ENCODE assay signal across 18 cellular contexts in the genomic region with DNA sequence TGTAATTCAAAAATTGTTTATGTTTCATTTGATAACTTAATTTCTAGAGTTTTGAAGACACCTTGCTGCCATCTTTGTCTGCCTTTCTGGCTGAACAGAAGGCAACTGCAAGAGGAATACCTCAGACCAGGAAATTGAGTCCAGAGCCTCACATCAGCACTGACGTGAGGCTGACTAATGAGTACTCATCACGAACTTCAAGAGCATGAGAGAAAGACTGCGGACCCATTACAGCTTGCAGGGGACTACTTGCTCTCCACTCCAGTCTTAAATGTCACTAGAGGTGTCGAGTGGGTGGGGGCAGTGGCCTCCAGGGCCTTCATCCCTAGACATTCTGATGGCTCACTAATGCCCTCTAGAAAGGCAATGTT.
DNase-seq lines count a peak whose midpoint lies in the region; ATAC-seq and TF ChIP-seq lines count a peak whose summit lies in the region.
"Had no signal": no experiment of that assay in that cellular context is flagged by ENCODE, and none has a peak within 500 bp of the region (broad histone marks: within the 10 kb centered on the region; RNA-seq: fewer than 3 reads in every experiment).

No MANE protein-coding gene starts in this region.

- no peaks in the 10 kb centered on the region for H3K36me3 Mint-ChIP-seq in activated T-helper 17 cell treated with anti-CD3 and anti-CD28 coated beads, Interleukin-2, amount 50 U/mL, for 72 hours (ENCODE audit: low read depth)
- H3K36me3 Mint-ChIP-seq in activated T-helper 1 cell treated with anti-CD3 and anti-CD28 coated beads, Interleukin-12 subunit alpha, Interleukin-12 subunit beta, Interleukin-2, Interleukin-4 antibody, amounts not matched to agents 30 ng/mL and 10 ng/mL and 1 ng/mL, durations not matched to agents 14 hours and 24 hours and 36 hours (ENCODE audit: low read depth) = no peaks in the 10 kb centered on the region

- intact Hi-C loops in activated T-helper 1 cell treated with anti-CD3 and anti-CD28 coated beads, Interleukin-12 subunit alpha, Interleukin-12 subunit beta, Interleukin-2, Interleukin-4 antibody, amounts not matched to agents 30 ng/mL and 10 ng/mL and 1 ng/mL, durations not matched to agents 14 hours and 24 hours and 36 hours (cut with micrococcal nuclease) = no loop called here

- no peaks in the 10 kb centered on the region for H3K4me1 Mint-ChIP-seq in activated T-helper 17 cell treated with anti-CD3 and anti-CD28 coated beads, Interleukin-2, amount 50 U/mL, for 72 hours
- peaks cover 8% of the 10 kb centered on the region for H3K4me1 Mint-ChIP-seq in activated T-helper 1 cell treated with anti-CD3 and anti-CD28 coated beads, Interleukin-12 subunit alpha, Interleukin-12 subunit beta, Interleukin-2, Interleukin-4 antibody, amounts not matched to agents 30 ng/mL and 10 ng/mL and 1 ng/mL, durations not matched to agents 14 hours and 24 hours and 36 hours (ENCODE audit: low read depth)

- H3K27me3 Mint-ChIP-seq in activated T-helper 17 cell treated with anti-CD3 and anti-CD28 coated beads, Interleukin-2, amount 50 U/mL, for 72 hours = peaks cover 5% of the 10 kb centered on the region
- peaks cover 3% of the 10 kb centered on the region for H3K27me3 Mint-ChIP-seq in activated T-helper 1 cell treated with anti-CD3 and anti-CD28 coated beads, Interleukin-12 subunit alpha, Interleukin-12 subunit beta, Interleukin-2, Interleukin-4 antibody, amounts not matched to agents 30 ng/mL and 10 ng/mL and 1 ng/mL, durations not matched to agents 14 hours and 24 hours and 36 hours (ENCODE audit: insufficient read depth)

- H3K4me1 ChIP-seq in foreskin keratinocyte = peaks cover 25% of the 10 kb centered on the region

- TF ChIP-seq CTCF in foreskin keratinocyte (conservative IDR thresholded peaks at IDR 0.05) = no peak

- DNase-seq in ELR (ENCODE audit: low read depth) = peak; percentile 17
- peak; percentile 6 to 58 for DNase-seq in foreskin keratinocyte
- DNase-seq in activated T-helper 1 cell treated with anti-CD3 and anti-CD28 coated beads, Interleukin-12 subunit alpha, Interleukin-12 subunit beta, Interleukin-2, Interleukin-4 antibody, amounts not matched to agents 30 ng/mL and 10 ng/mL and 1 ng/mL, durations not matched to agents 14 hours and 24 hours and 36 hours (ENCODE audit: low spot score) = no peak
- no peak for DNase-seq in T-helper 1 cell
- DNase-seq: C1 segment of cervical spinal cord, DMS79 treated with DMSO at 0.1 percent for 48 hours, H9, KBM-7, NCI-H1436, NCI-H2029, NCI-H2171, NCI-H446, NCI-H69 had no signal

- no peak overlapping the region for H3K27ac Mint-ChIP-seq in activated T-helper 17 cell treated with anti-CD3 and anti-CD28 coated beads, Interleukin-2, amount 50 U/mL, for 72 hours
- H3K27ac Mint-ChIP-seq in activated T-helper 1 cell treated with anti-CD3 and anti-CD28 coated beads, Interleukin-12 subunit alpha, Interleukin-12 subunit beta, Interleukin-2, Interleukin-4 antibody, amounts not matched to agents 30 ng/mL and 10 ng/mL and 1 ng/mL, durations not matched to agents 14 hours and 24 hours and 36 hours = no peak overlapping the region
- H3K27ac Mint-ChIP-seq: H9 had no signal

- ATAC-seq in HG02798 (IDR thresholded peaks at IDR 0.05; ENCODE audit: poor library complexity, unreplicated experiment) = peak; percentile 22
- peak; percentile 19 for ATAC-seq in activated T-helper 17 cell treated with anti-CD3 and anti-CD28 coated beads, Interleukin-2, amount 50 U/mL, for 72 hours (replicated peaks)
- ATAC-seq in foreskin keratinocyte = peak; percentile 62
- ATAC-seq in GM21423 (IDR thresholded peaks at IDR 0.05; ENCODE audit: unreplicated experiment) = no peak

- peaks cover 9% of the 10 kb centered on the region for H3K27me3 ChIP-seq in foreskin keratinocyte

- H3K27ac ChIP-seq in foreskin keratinocyte = no peak overlapping the region
- H3K27ac ChIP-seq: HL-60, SK-N-MC had no signal

- peaks cover 4% of the 10 kb centered on the region for H3K9me3 Mint-ChIP-seq in activated T-helper 17 cell treated with anti-CD3 and anti-CD28 coated beads, Interleukin-2, amount 50 U/mL, for 72 hours
- H3K9me3 Mint-ChIP-seq in activated T-helper 1 cell treated with anti-CD3 and anti-CD28 coated beads, Interleukin-12 subunit alpha, Interleukin-12 subunit beta, Interleukin-2, Interleukin-4 antibody, amounts not matched to agents 30 ng/mL and 10 ng/mL and 1 ng/mL, durations not matched to agents 14 hours and 24 hours and 36 hours = no peaks in the 10 kb centered on the region
- H3K9me3 Mint-ChIP-seq: H9 had no signal

- no peak overlapping the region for H3K4me3 Mint-ChIP-seq in activated T-helper 17 cell treated with anti-CD3 and anti-CD28 coated beads, Interleukin-2, amount 50 U/mL, for 72 hours
- H3K4me3 Mint-ChIP-seq in activated T-helper 1 cell treated with anti-CD3 and anti-CD28 coated beads, Interleukin-12 subunit alpha, Interleukin-12 subunit beta, Interleukin-2, Interleukin-4 antibody, amounts not matched to agents 30 ng/mL and 10 ng/mL and 1 ng/mL, durations not matched to agents 14 hours and 24 hours and 36 hours = no peak overlapping the region
- H3K4me3 Mint-ChIP-seq: H9 had no signal

Comparison
In these comparisons a context has a peak if more than half of its experiments do, and no peak if none do; other contexts are left out.
1. DNase-seq: peak in ELR (single experiment) and foreskin keratinocyte (2 of 2); none in activated T-helper 1 cell treated with anti-CD3 and anti-CD28 coated beads, Interleukin-12 subunit alpha, Interleukin-12 subunit beta, Interleukin-2, Interleukin-4 antibody, amounts not matched to agents 30 ng/mL and 10 ng/mL and 1 ng/mL, durations not matched to agents 14 hours and 24 hours and 36 hours (single experiment) and T-helper 1 cell (0 of 5).